ENCODE assay signal across 1 cellular context in the genomic region with DNA sequence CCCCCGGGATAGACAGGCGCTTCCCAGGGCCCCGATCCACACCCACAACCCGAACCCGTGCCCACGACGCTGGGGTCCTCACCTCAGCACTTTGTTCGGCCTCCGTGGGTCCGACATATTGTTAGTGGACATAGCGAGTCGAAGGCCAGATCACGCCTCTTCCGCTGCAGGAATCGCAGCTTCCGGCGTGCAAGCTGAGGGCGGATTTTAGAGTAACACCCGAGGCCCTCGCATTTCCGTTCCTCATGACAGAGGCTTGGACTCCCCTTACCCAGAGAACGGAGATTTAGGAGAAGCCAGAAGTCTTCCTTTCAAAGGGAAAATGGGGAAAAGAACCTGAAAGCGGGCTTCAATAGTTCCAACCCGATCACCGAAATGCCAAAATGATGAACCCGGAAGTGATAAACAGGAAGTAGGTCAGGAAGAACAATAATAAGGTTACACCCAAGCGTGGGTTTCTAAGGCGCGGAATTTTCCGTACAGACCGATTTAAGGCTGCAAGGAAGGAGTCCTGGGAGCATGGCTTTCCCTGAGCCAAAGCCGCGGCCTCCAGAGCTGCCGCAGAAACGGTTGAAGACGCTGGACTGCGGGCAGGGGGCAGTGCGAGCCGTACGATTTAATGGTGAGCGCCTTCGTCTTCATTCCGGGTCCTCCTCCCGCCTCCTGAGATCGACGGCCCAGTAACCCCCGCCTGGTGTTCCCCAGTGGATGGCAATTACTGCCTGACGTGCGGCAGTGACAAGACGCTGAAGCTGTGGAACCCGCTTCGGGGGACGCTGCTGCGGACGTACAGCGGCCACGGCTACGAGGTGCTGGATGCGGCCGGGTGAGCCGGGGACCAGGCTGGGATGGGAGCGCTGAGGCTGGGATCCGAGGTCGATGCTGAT.
TF ChIP-seq lines count a peak whose summit lies in the region.

No MANE protein-coding gene starts in this region.

TF ChIP-seq in K562, 482 proteins besides CTCF, POLR2A, EP300 and RAD21 (continued from another document and continues in another):
- peak; percentile 13; the same call in 1 of the 2 replicates for TF ChIP-seq THRB (CRISPR knock-in tag; conservative IDR thresholded peaks at IDR 0.05)
- no peak for TF ChIP-seq SNIP1 (IDR thresholded peaks at IDR 0.05; ENCODE audit: low read depth)
- no peak for TF ChIP-seq ZNF764 (CRISPR knock-in tag; IDR thresholded peaks at IDR 0.05; ENCODE audit: low read depth)
- TF ChIP-seq RFX1 (IDR thresholded peaks at IDR 0.05): no peak
- TF ChIP-seq KHSRP (IDR thresholded peaks at IDR 0.05): no peak
- 0 out of 2 replicates have a peak, but pooled peaks have one; percentile 38 for TF ChIP-seq RAD51 (IDR thresholded peaks at IDR 0.05; ENCODE audit: borderline replicate concordance, low read depth)
- TF ChIP-seq PURB (CRISPR knock-in tag; IDR thresholded peaks at IDR 0.05; ENCODE audit: low read depth): no peak
- TF ChIP-seq DNMT1 (IDR thresholded peaks at IDR 0.05): peak; percentile 66; the same call in 1 of the 2 replicates
- no peak for TF ChIP-seq SRSF7 (optimal IDR thresholded peaks at IDR 0.05; ENCODE audit: low read depth, low read length)
- no peak for TF ChIP-seq ZBTB17 (CRISPR knock-in tag; IDR thresholded peaks at IDR 0.05)
- no peak for TF ChIP-seq RBM34 (IDR thresholded peaks at IDR 0.05; ENCODE audit: borderline replicate concordance, insufficient read depth, low read length)
- TF ChIP-seq GATAD2A (IDR thresholded peaks at IDR 0.05): no peak
- 0 out of 2 replicates have a peak, but pooled peaks have one; percentile 12 for TF ChIP-seq ZFPM2 (CRISPR knock-in tag; IDR thresholded peaks at IDR 0.05)
- TF ChIP-seq NR2C1 (IDR thresholded peaks at IDR 0.05): peak; percentile 99
- TF ChIP-seq NR2C1 (tag; IDR thresholded peaks at IDR 0.05): peak; percentile 99
- TF ChIP-seq PHB (CRISPR knock-in tag; IDR thresholded peaks at IDR 0.05): 0 out of 2 replicates have a peak, but pooled peaks have one; percentile 25
- no peak for TF ChIP-seq ZNF445 (CRISPR knock-in tag; IDR thresholded peaks at IDR 0.05; ENCODE audit: low read depth)
- TF ChIP-seq MTA1 (IDR thresholded peaks at IDR 0.05; ENCODE audit: borderline replicate concordance): 0 out of 2 replicates have a peak, but pooled peaks have one; percentile 22
- TF ChIP-seq PHF21A (IDR thresholded peaks at IDR 0.05; ENCODE audit: borderline replicate concordance, low read depth): no peak
- no peak for TF ChIP-seq ZNF780A (CRISPR knock-in tag; IDR thresholded peaks at IDR 0.05)
- TF ChIP-seq RBM14 (IDR thresholded peaks at IDR 0.05; ENCODE audit: borderline replicate concordance, insufficient read depth, low read depth, low read length): no peak
- TF ChIP-seq ZNF696 (CRISPR knock-in tag; conservative IDR thresholded peaks at IDR 0.05): no peak
- TF ChIP-seq FOXP1 (CRISPR knock-in tag; IDR thresholded peaks at IDR 0.05): 0 out of 2 replicates have a peak, but pooled peaks have one; percentile 17
- TF ChIP-seq MCM7 (IDR thresholded peaks at IDR 0.05): no peak
- TF ChIP-seq HDAC3 (IDR thresholded peaks at IDR 0.05; ENCODE audit: borderline replicate concordance, partially characterized antibody): no peak
- TF ChIP-seq FOXK1 (CRISPR knock-in tag; IDR thresholded peaks at IDR 0.05; ENCODE audit: borderline replicate concordance): no peak
- no peak for TF ChIP-seq MCM2 (IDR thresholded peaks at IDR 0.05; ENCODE audit: low read depth)
- TF ChIP-seq SRSF1 (IDR thresholded peaks at IDR 0.05; ENCODE audit: low read depth, low read length): no peak
- no peak for TF ChIP-seq BHLHE40 (IDR thresholded peaks at IDR 0.05; ENCODE audit: low read length)
- TF ChIP-seq ZNF75A (CRISPR knock-in tag; IDR thresholded peaks at IDR 0.05): 0 out of 2 replicates have a peak, but pooled peaks have one; percentile 28
- TF ChIP-seq ASH1L (IDR thresholded peaks at IDR 0.05; ENCODE audit: borderline replicate concordance, low read depth, partially characterized antibody): peak; percentile 92
- no peak for TF ChIP-seq FUS (optimal IDR thresholded peaks at IDR 0.05; ENCODE audit: low read depth, low read length)
- TF ChIP-seq YBX1 (IDR thresholded peaks at IDR 0.05): no peak
- no peak for TF ChIP-seq ZNF41 (CRISPR knock-in tag; conservative IDR thresholded peaks at IDR 0.05)
- TF ChIP-seq ZBTB40 (IDR thresholded peaks at IDR 0.05): peak; percentile 100
- TF ChIP-seq ZBTB40 (CRISPR knock-in tag; IDR thresholded peaks at IDR 0.05): no peak
- no peak for TF ChIP-seq ZNF282 (CRISPR knock-in tag; IDR thresholded peaks at IDR 0.05)
- TF ChIP-seq NBN (IDR thresholded peaks at IDR 0.05; ENCODE audit: low read depth): peak; percentile 54; the same call in 1 of the 2 replicates
- 0 out of 2 replicates have a peak, but pooled peaks have one; percentile 16 for TF ChIP-seq ARID1B (IDR thresholded peaks at IDR 0.05)
- TF ChIP-seq, protein P1, sequence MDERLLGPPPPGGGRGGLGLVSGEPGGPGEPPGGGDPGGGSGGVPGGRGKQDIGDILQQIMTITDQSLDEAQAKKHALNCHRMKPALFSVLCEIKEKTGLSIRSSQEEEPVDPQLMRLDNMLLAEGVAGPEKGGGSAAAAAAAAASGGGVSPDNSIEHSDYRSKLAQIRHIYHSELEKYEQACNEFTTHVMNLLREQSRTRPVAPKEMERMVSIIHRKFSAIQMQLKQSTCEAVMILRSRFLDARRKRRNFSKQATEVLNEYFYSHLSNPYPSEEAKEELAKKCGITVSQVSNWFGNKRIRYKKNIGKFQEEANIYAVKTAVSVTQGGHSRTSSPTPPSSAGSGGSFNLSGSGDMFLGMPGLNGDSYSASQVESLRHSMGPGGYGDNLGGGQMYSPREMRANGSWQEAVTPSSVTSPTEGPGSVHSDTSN (CRISPR knock-in tag; IDR thresholded peaks at IDR 0.05; ENCODE audit: low read depth): no peak
- TF ChIP-seq, protein P1 (tag; conservative IDR thresholded peaks at IDR 0.05; ENCODE audit: low read depth): no peak; the same call in 1 of the 2 replicates
- TF ChIP-seq, protein P2, sequence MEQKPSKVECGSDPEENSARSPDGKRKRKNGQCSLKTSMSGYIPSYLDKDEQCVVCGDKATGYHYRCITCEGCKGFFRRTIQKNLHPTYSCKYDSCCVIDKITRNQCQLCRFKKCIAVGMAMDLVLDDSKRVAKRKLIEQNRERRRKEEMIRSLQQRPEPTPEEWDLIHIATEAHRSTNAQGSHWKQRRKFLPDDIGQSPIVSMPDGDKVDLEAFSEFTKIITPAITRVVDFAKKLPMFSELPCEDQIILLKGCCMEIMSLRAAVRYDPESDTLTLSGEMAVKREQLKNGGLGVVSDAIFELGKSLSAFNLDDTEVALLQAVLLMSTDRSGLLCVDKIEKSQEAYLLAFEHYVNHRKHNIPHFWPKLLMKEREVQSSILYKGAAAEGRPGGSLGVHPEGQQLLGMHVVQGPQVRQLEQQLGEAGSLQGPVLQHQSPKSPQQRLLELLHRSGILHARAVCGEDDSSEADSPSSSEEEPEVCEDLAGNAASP (IDR thresholded peaks at IDR 0.05): no peak
- TF ChIP-seq PML (IDR thresholded peaks at IDR 0.05; ENCODE audit: low read length): peak; percentile 11; the same call in 1 of the 2 replicates
- no peak for TF ChIP-seq HMG20B (CRISPR knock-in tag; IDR thresholded peaks at IDR 0.05)
